Comparison of ENCODE assay signal across 1 cellular context in the genomic region with DNA sequence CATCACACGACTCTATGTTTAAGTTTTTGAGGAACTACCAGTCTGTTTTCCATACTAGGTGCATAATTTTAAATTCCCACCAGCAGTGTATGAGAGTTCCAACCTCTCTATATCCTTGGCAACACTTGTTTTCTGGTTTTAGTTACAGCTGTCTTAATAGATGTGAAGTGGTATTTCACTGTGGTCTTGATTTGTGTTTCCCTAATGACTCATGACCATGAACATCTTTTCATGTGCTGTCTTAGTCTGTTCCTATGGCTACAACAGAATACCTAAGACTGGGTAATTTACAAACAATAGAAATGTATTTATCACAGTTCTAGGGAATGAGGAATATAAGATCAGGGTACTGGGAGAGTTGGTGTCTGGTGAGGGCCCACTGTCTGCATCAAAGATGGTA.
TF ChIP-seq lines count a peak whose summit lies in the region.

No MANE protein-coding gene starts in this region.

TF ChIP-seq in GM12878, 131 proteins besides CTCF, POLR2A, EP300 and RAD21 (continued from another document):
- no peak for TF ChIP-seq ZNF274 (IDR thresholded peaks at IDR 0.05; ENCODE audit: insufficient read depth, insufficient read length)
- TF ChIP-seq, protein P1, sequence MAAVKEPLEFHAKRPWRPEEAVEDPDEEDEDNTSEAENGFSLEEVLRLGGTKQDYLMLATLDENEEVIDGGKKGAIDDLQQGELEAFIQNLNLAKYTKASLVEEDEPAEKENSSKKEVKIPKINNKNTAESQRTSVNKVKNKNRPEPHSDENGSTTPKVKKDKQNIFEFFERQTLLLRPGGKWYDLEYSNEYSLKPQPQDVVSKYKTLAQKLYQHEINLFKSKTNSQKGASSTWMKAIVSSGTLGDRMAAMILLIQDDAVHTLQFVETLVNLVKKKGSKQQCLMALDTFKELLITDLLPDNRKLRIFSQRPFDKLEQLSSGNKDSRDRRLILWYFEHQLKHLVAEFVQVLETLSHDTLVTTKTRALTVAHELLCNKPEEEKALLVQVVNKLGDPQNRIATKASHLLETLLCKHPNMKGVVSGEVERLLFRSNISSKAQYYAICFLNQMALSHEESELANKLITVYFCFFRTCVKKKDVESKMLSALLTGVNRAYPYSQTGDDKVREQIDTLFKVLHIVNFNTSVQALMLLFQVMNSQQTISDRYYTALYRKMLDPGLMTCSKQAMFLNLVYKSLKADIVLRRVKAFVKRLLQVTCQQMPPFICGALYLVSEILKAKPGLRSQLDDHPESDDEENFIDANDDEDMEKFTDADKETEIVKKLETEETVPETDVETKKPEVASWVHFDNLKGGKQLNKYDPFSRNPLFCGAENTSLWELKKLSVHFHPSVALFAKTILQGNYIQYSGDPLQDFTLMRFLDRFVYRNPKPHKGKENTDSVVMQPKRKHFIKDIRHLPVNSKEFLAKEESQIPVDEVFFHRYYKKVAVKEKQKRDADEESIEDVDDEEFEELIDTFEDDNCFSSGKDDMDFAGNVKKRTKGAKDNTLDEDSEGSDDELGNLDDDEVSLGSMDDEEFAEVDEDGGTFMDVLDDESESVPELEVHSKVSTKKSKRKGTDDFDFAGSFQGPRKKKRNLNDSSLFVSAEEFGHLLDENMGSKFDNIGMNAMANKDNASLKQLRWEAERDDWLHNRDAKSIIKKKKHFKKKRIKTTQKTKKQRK (IDR thresholded peaks at IDR 0.05; ENCODE audit: low read depth, low read length): no peak
- no peak for TF ChIP-seq PML (IDR thresholded peaks at IDR 0.05; ENCODE audit: low read length)
- TF ChIP-seq CHD2 (IDR thresholded peaks at IDR 0.05; ENCODE audit: borderline replicate concordance, low read depth, low read length): no peak
- TF ChIP-seq EGR1 (IDR thresholded peaks at IDR 0.05; ENCODE audit: borderline replicate concordance in 1 of 2, low read depth in 2 of 2, low read length in 2 of 2): no peak
- no peak for TF ChIP-seq NR2F1 (conservative IDR thresholded peaks at IDR 0.05)
- no peak for TF ChIP-seq CHD1 (IDR thresholded peaks at IDR 0.05; ENCODE audit: low read depth, low read length)
- no peak for TF ChIP-seq E4F1 (IDR thresholded peaks at IDR 0.05; ENCODE audit: borderline replicate concordance, partially characterized antibody)
- no peak for TF ChIP-seq POLR2AphosphoS2 (IDR thresholded peaks at IDR 0.05; ENCODE audit: low read depth, low read length)
- no peak for TF ChIP-seq KAT2A (conservative IDR thresholded peaks at IDR 0.05; ENCODE audit: control insufficient read depth, low read depth, low read length)
- TF ChIP-seq, protein P2, sequence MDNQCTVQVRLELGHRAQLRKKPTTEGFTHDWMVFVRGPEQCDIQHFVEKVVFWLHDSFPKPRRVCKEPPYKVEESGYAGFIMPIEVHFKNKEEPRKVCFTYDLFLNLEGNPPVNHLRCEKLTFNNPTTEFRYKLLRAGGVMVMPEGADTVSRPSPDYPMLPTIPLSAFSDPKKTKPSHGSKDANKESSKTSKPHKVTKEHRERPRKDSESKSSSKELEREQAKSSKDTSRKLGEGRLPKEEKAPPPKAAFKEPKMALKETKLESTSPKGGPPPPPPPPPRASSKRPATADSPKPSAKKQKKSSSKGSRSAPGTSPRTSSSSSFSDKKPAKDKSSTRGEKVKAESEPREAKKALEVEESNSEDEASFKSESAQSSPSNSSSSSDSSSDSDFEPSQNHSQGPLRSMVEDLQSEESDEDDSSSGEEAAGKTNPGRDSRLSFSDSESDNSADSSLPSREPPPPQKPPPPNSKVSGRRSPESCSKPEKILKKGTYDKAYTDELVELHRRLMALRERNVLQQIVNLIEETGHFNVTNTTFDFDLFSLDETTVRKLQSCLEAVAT (IDR thresholded peaks at IDR 0.05): no peak
- TF ChIP-seq ZNF384 (IDR thresholded peaks at IDR 0.05; ENCODE audit: borderline replicate concordance, low read depth, low read length): no peak
- TF ChIP-seq KDM1A (IDR thresholded peaks at IDR 0.05; ENCODE audit: borderline replicate concordance): no peak
- no peak for TF ChIP-seq NKRF (conservative IDR thresholded peaks at IDR 0.05)
- no peak for TF ChIP-seq SUPT20H (IDR thresholded peaks at IDR 0.05; ENCODE audit: borderline replicate concordance, control insufficient read depth, low read depth, low read length)
- TF ChIP-seq, protein P3, sequence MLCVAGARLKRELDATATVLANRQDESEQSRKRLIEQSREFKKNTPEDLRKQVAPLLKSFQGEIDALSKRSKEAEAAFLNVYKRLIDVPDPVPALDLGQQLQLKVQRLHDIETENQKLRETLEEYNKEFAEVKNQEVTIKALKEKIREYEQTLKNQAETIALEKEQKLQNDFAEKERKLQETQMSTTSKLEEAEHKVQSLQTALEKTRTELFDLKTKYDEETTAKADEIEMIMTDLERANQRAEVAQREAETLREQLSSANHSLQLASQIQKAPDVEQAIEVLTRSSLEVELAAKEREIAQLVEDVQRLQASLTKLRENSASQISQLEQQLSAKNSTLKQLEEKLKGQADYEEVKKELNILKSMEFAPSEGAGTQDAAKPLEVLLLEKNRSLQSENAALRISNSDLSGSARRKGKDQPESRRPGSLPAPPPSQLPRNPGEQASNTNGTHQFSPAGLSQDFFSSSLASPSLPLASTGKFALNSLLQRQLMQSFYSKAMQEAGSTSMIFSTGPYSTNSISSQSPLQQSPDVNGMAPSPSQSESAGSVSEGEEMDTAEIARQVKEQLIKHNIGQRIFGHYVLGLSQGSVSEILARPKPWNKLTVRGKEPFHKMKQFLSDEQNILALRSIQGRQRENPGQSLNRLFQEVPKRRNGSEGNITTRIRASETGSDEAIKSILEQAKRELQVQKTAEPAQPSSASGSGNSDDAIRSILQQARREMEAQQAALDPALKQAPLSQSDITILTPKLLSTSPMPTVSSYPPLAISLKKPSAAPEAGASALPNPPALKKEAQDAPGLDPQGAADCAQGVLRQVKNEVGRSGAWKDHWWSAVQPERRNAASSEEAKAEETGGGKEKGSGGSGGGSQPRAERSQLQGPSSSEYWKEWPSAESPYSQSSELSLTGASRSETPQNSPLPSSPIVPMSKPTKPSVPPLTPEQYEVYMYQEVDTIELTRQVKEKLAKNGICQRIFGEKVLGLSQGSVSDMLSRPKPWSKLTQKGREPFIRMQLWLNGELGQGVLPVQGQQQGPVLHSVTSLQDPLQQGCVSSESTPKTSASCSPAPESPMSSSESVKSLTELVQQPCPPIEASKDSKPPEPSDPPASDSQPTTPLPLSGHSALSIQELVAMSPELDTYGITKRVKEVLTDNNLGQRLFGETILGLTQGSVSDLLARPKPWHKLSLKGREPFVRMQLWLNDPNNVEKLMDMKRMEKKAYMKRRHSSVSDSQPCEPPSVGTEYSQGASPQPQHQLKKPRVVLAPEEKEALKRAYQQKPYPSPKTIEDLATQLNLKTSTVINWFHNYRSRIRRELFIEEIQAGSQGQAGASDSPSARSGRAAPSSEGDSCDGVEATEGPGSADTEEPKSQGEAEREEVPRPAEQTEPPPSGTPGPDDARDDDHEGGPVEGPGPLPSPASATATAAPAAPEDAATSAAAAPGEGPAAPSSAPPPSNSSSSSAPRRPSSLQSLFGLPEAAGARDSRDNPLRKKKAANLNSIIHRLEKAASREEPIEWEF (IDR thresholded peaks at IDR 0.05; ENCODE audit: insufficient replicate concordance, low read depth, low read length): no peak
